Comparison of ENCODE assay signal across 32 cellular contexts in genomic region chr16:30992381-30992780, GRCh38. TPM values are rescaled to one million over a fixed set of nuclear protein-coding genes. Genes with fewer than 3 reads are reported as not detected.
"Had no signal": no experiment of that assay in that cellular context is flagged by ENCODE, and none has a peak within 500 bp of the region (broad histone marks: within the 10 kb centered on the region; RNA-seq: fewer than 3 reads in every experiment).

No MANE protein-coding gene starts in this region.

- DNase-seq: activated CD4-positive, alpha-beta T cell treated with anti-CD3 and anti-CD28 coated beads, Interleukin-2, amount 10 ng/mL, durations not matched to agents 24 days and 14 days; activated CD4-positive, CD25-positive, alpha-beta regulatory T cell treated with anti-CD3 and anti-CD28 coated beads, Interleukin-2, amount 50 U/mL, for 72 hours; activated effector memory CD4-positive, alpha-beta T cell treated with Interleukin-2 at 50 U/mL for 16 hours; activated naive CD4-positive, alpha-beta T cell treated with anti-CD3 and anti-CD28 coated beads for 36 hours; activated naive CD8-positive, alpha-beta T cell treated with anti-CD3 and anti-CD28 coated beads, Interleukin-2, amount 10 ng/mL, durations not matched to agents 7 days and 5 days; activated T-cell treated with anti-CD3 and anti-CD28 coated beads for 4 hours; brain microvascular endothelial cell; cortex of kidney; effector memory CD8-positive, alpha-beta T cell; hippocampal formation; immature natural killer cell; kidney; left colon; mammary epithelial cell; naive B cell; nephron progenitor cell; ovary; retina; sigmoid colon; small intestine; stimulated activated CD4-positive, alpha-beta T cell treated with anti-CD3 and anti-CD28 coated beads, Interleukin-4, amount 100 ng/mL, for 24 hours; stomach; T-helper 17 cell; T1000; thyroid gland; upper lobe of right lung had no signal

- H3K27me3 Mint-ChIP-seq: activated naive CD8-positive, alpha-beta T cell treated with anti-CD3 and anti-CD28 coated beads, Interleukin-2, amount 10 ng/mL, durations not matched to agents 7 days and 5 days; effector memory CD8-positive, alpha-beta T cell; stimulated activated memory B cell treated with anti-CD40 and anti-IgM and Interleukin-4, amounts not matched to agents 10 μg/mL and 1 μg/mL and 100 μg/mL, for 72 hours; T-helper 17 cell had no signal

- H3K27ac Mint-ChIP-seq: activated CD4-positive, alpha-beta T cell treated with anti-CD3 and anti-CD28 coated beads, Interleukin-2, amount 10 ng/mL, durations not matched to agents 24 days and 14 days; activated naive CD4-positive, alpha-beta T cell treated with anti-CD3 and anti-CD28 coated beads for 36 hours; activated naive CD8-positive, alpha-beta T cell treated with anti-CD3 and anti-CD28 coated beads, Interleukin-2, amount 10 ng/mL, durations not matched to agents 7 days and 5 days; effector memory CD8-positive, alpha-beta T cell; immature natural killer cell; mesothelial cell of epicardium; nephron progenitor cell; stimulated activated memory B cell treated with anti-CD40 and anti-IgM and Interleukin-4, amounts not matched to agents 10 μg/mL and 1 μg/mL and 100 μg/mL, for 72 hours; T-helper 17 cell had no signal

- H3K36me3 Mint-ChIP-seq: activated naive CD8-positive, alpha-beta T cell treated with anti-CD3 and anti-CD28 coated beads, Interleukin-2, amount 10 ng/mL, durations not matched to agents 7 days and 5 days; immature natural killer cell; mesothelial cell of epicardium; naive B cell; stimulated activated memory B cell treated with anti-CD40 and anti-IgM and Interleukin-4, amounts not matched to agents 10 μg/mL and 1 μg/mL and 100 μg/mL, for 72 hours had no signal

- H3K27ac ChIP-seq: brain microvascular endothelial cell, gastroesophageal sphincter, ovary, prostate gland, sigmoid colon, stomach, thyroid gland, upper lobe of right lung had no signal

- H3K4me3 Mint-ChIP-seq: activated CD4-positive, alpha-beta T cell treated with anti-CD3 and anti-CD28 coated beads, Interleukin-2, amount 10 ng/mL, durations not matched to agents 24 days and 14 days; activated naive CD4-positive, alpha-beta T cell treated with anti-CD3 and anti-CD28 coated beads for 36 hours; activated naive CD8-positive, alpha-beta T cell treated with anti-CD3 and anti-CD28 coated beads, Interleukin-2, amount 10 ng/mL, durations not matched to agents 7 days and 5 days; effector memory CD8-positive, alpha-beta T cell; mesothelial cell of epicardium; naive B cell; nephron progenitor cell; stimulated activated memory B cell treated with anti-CD40 and anti-IgM and Interleukin-4, amounts not matched to agents 10 μg/mL and 1 μg/mL and 100 μg/mL, for 72 hours; T-helper 17 cell had no signal

- H3K27me3 ChIP-seq: brain microvascular endothelial cell, gastroesophageal sphincter, ovary, sigmoid colon, upper lobe of right lung had no signal

- ATAC-seq: effector memory CD8-positive, alpha-beta T cell; gastroesophageal sphincter; left colon; stimulated activated memory B cell treated with anti-CD40 and anti-IgM and Interleukin-4, amounts not matched to agents 10 μg/mL and 1 μg/mL and 100 μg/mL, for 72 hours; T-helper 17 cell; upper lobe of right lung had no signal

- H3K9me3 Mint-ChIP-seq: activated CD4-positive, alpha-beta T cell treated with anti-CD3 and anti-CD28 coated beads, Interleukin-2, amount 10 ng/mL, durations not matched to agents 24 days and 14 days; activated naive CD4-positive, alpha-beta T cell treated with anti-CD3 and anti-CD28 coated beads for 36 hours; activated naive CD8-positive, alpha-beta T cell treated with anti-CD3 and anti-CD28 coated beads, Interleukin-2, amount 10 ng/mL, durations not matched to agents 7 days and 5 days; effector memory CD8-positive, alpha-beta T cell; immature natural killer cell; mesothelial cell of epicardium; naive B cell; nephron progenitor cell; stimulated activated memory B cell treated with anti-CD40 and anti-IgM and Interleukin-4, amounts not matched to agents 10 μg/mL and 1 μg/mL and 100 μg/mL, for 72 hours had no signal

- FAIRE-seq: astrocyte, endothelial cell of umbilical vein, kidney, small intestine had no signal

- H3K36me3 ChIP-seq: brain microvascular endothelial cell, ovary, prostate gland, thyroid gland, upper lobe of right lung had no signal

- H3K4me1 ChIP-seq: prostate gland had no signal

- H3K4me3 ChIP-seq: gastroesophageal sphincter, ovary, prostate gland, sigmoid colon, stomach, thyroid gland, upper lobe of right lung had no signal

- H3K9me3 ChIP-seq: gastroesophageal sphincter, ovary, prostate gland, sigmoid colon, stomach, thyroid gland, upper lobe of right lung had no signal

RNA-seq across cellular contexts. Expression of gene HSD3B7, which starts 7.4 kb away (rescaled TPM):
- polyA plus RNA-seq: immature natural killer cell had no signal

RNA-seq across cellular contexts. Expression of gene STX1B, which starts 18.1 kb away (rescaled TPM):
- polyA plus RNA-seq: immature natural killer cell had no signal
